8 cellular contexts compared by ENCODE assay signal in genomic region chr3:130894873-130895330, GRCh38. TPM values are rescaled to one million over a fixed set of nuclear protein-coding genes. Genes with fewer than 3 reads are reported as not detected.
DNase-seq lines count a peak whose midpoint lies in the region; ATAC-seq, FAIRE-seq and TF ChIP-seq lines count a peak whose summit lies in the region.

No MANE protein-coding gene starts in this region.

- no peaks in the 10 kb centered on the region for H3K9me3 Mint-ChIP-seq in activated naive CD8-positive, alpha-beta T cell treated with anti-CD3 and anti-CD28 coated beads, Interleukin-2, amount 10 ng/mL, durations not matched to agents 7 days and 5 days
- no peaks in the 10 kb centered on the region for H3K9me3 Mint-ChIP-seq in type B pancreatic cell

- 3 to 8% (median 7%) methylated on average over 4 of the region's 4 CpGs for WGBS in heart left ventricle, 4 donors
- WGBS in HepG2 (ENCODE audit: low lambda C conversion rate), result 5% methylated on average over 4 of the region's 4 CpGs

- no TSS peak for BruUV-seq in HepG2 (replicated peaks; lab: Mats Ljungman, UMichigan)

- H4K20me1 ChIP-seq in HepG2 (ENCODE audit: insufficient read depth, low read length), result no peaks in the 10 kb centered on the region

- H3K9me3 ChIP-seq in heart left ventricle (no peaks in the 10 kb centered on the region), HepG2 (ENCODE audit: low read length) (no peaks in the 10 kb centered on the region)

- H3K36me3 ChIP-seq in heart left ventricle (no peaks in the 10 kb centered on the region), HepG2 (replicated peaks in 1 of 2; ENCODE audit: control insufficient read depth in 1 of 2, insufficient read depth in 2 of 2, low read length in 2 of 2) (no peaks in the 10 kb centered on the region)

- FAIRE-seq in HepG2 (lab: Jason Lieb, UNC), result no peak

- peak overlapping the region; percentile 84 for H3K4me2 ChIP-seq in HepG2 (ENCODE audit: low read depth, low read length)

- H3K27me3 ChIP-seq in heart left ventricle (no peaks in the 10 kb centered on the region), HepG2 (ENCODE audit: control insufficient read depth in 1 of 2, insufficient read depth in 2 of 2, low read length in 2 of 2) (no peaks in the 10 kb centered on the region; a peak in 1 of 5 replicates)

- peak overlapping the region; percentile 98 for H3K27ac Mint-ChIP-seq in activated naive CD8-positive, alpha-beta T cell treated with anti-CD3 and anti-CD28 coated beads, Interleukin-2, amount 10 ng/mL, durations not matched to agents 7 days and 5 days
- peak overlapping the region; percentile 93 for H3K27ac Mint-ChIP-seq in type B pancreatic cell

- peaks cover 2% of the 10 kb centered on the region for H3K36me3 Mint-ChIP-seq in activated naive CD8-positive, alpha-beta T cell treated with anti-CD3 and anti-CD28 coated beads, Interleukin-2, amount 10 ng/mL, durations not matched to agents 7 days and 5 days
- no peaks in the 10 kb centered on the region for H3K36me3 Mint-ChIP-seq in type B pancreatic cell

- H3K79me2 ChIP-seq in HepG2 (ENCODE audit: insufficient read depth, low read length), result peaks cover 49% of the 10 kb centered on the region

- peaks cover 31% of the 10 kb centered on the region for H3K4me1 Mint-ChIP-seq in activated naive CD8-positive, alpha-beta T cell treated with anti-CD3 and anti-CD28 coated beads, Interleukin-2, amount 10 ng/mL, durations not matched to agents 7 days and 5 days
- peaks cover 34% of the 10 kb centered on the region for H3K4me1 Mint-ChIP-seq in type B pancreatic cell (ENCODE audit: unreplicated experiment)

- H2AFZ ChIP-seq in HepG2 (ENCODE audit: low read length), result peak overlapping the region; percentile 43

- intact Hi-C loops in heart left ventricle (cut with DNase I), result loop anchor here in 2 of 10 donors (5.0 kb wide), 2 partner anchors 43 to 133 kb away; no protein-coding TSS in a partner anchor
- intact Hi-C loops in cardiac septum (cut with DNase I), result no loop called here
- intact Hi-C loops in HepG2 (cut with micrococcal nuclease; ENCODE audit: unreplicated experiment), result loop anchor here (5.0 kb wide), 1 partner anchor 137 kb away; no protein-coding TSS in a partner anchor

- no peaks in the 10 kb centered on the region for H3K27me3 Mint-ChIP-seq in activated naive CD8-positive, alpha-beta T cell treated with anti-CD3 and anti-CD28 coated beads, Interleukin-2, amount 10 ng/mL, durations not matched to agents 7 days and 5 days
- no peaks in the 10 kb centered on the region for H3K27me3 Mint-ChIP-seq in type B pancreatic cell

- TF ChIP-seq RAD21 in HepG2 (CRISPR knock-in tag; IDR thresholded peaks at IDR 0.05), result no peak

- TF ChIP-seq POLR2A in heart left ventricle (IDR thresholded peaks at IDR 0.05) (no peak), HepG2 (IDR thresholded peaks at IDR 0.05; ENCODE audit: insufficient read depth in 1 of 2, low read depth in 2 of 2, low read length in 2 of 2) (no peak)

- H3K9ac ChIP-seq in HepG2 (ENCODE audit: insufficient read depth, low read depth, low read length), result peak overlapping the region; percentile 74

- H3K27ac ChIP-seq in heart left ventricle (peak overlapping the region in 8 of 12 donors; percentile 94 to 99 (median 98)), HepG2 (ENCODE audit: extremely low read length, insufficient read depth, low read length) (peak overlapping the region; percentile 89)

- DNase-seq in heart left ventricle, result no peak
- DNase-seq in cardiac septum (ENCODE audit: low spot score), result no peak
- DNase-seq in activated naive CD8-positive, alpha-beta T cell treated with anti-CD3 and anti-CD28 coated beads, Interleukin-2, amount 10 ng/mL, durations not matched to agents 7 days and 5 days, result no peak
- no peak for DNase-seq in HepG2 (ENCODE audit: low spot score)
- no peak for DNase-seq in type B pancreatic cell (ENCODE audit: extremely low spot score, unreplicated experiment)
- DNase-seq in NCI-H1694 treated with DMSO at 0.1 percent for 48 hours (lab: John Stamatoyannopoulos, UW), result no peak

- H3K4me1 ChIP-seq in heart left ventricle (peaks cover 0 to 44% (median 26%) of the 10 kb centered on the region in 12 donors), HepG2 (ENCODE audit: insufficient read depth, low read length) (peaks cover 41% of the 10 kb centered on the region)

- TF ChIP-seq EP300 in HepG2 (IDR thresholded peaks at IDR 0.05; ENCODE audit: low read depth in 2 of 2, low read length in 2 of 2) (no peak), HepG2 (CRISPR knock-in tag; IDR thresholded peaks at IDR 0.05; ENCODE audit: borderline replicate concordance) (no peak)

- TF ChIP-seq CTCF in heart left ventricle (IDR thresholded peaks at IDR 0.05), result no peak
- TF ChIP-seq CTCF in HepG2 (CRISPR knock-in tag; IDR thresholded peaks at IDR 0.05), result no peak
- no peak for TF ChIP-seq CTCF in type B pancreatic cell (conservative IDR thresholded peaks at IDR 0.05)

- CTCF ChIA-PET in HepG2 (lab: Yijun Ruan, JAX; ENCODE audit: low intra/inter-chr PET ratio, low total read pairs), result no interaction called here

- H3K4me3 ChIP-seq in heart left ventricle (peak overlapping the region; percentile 62 to 94 (median 85)), HepG2 (replicated peaks in 1 of 3; ENCODE audit: insufficient read depth in 1 of 3, low read depth in 2 of 3, low read length in 3 of 3) (peak overlapping the region; percentile 96 to 100 (median 98))

- ATAC-seq in heart left ventricle (no peak), HepG2 (no peak), GM18520 (IDR thresholded peaks at IDR 0.05; ENCODE audit: unreplicated experiment) (no peak), HG02938 (IDR thresholded peaks at IDR 0.05; ENCODE audit: unreplicated experiment) (no peak)
- ATAC-seq in activated naive CD8-positive, alpha-beta T cell treated with anti-CD3 and anti-CD28 coated beads, Interleukin-2, amount 10 ng/mL, durations not matched to agents 7 days and 5 days (ENCODE audit: low read depth), result no peak

- POLR2A ChIA-PET in activated naive CD8-positive, alpha-beta T cell treated with anti-CD3 and anti-CD28 coated beads, Interleukin-2, amount 10 ng/mL, durations not matched to agents 7 days and 5 days (lab: Charles Lee), result interaction anchor here (1.0 to 2.7 kb wide), 8 partner anchors 13 to 280 kb away, joined by 3 to 36 read pairs (median 5); partner anchors contain the start of genes ASTE1, NEK11 and PIK3R4
- POLR2A ChIA-PET in HepG2 (lab: Yijun Ruan, JAX), result interaction anchor here (1.4 to 1.7 kb wide), 2 partner anchors 29 to 131 kb away, joined by 3 to 14 read pairs; partner anchors contain the start of genes ASTE1 and NEK11

- in situ Hi-C loops in HepG2 (cut with HindIII; ENCODE audit: extremely low pct_ligation_motif_present, low pct_unique_long_range_greater_than_20kb), result loop anchor here (5.0 kb wide), 1 partner anchor 148 kb away; the partner anchor contains the start of gene PIK3R4

- H3K4me3 Mint-ChIP-seq in activated naive CD8-positive, alpha-beta T cell treated with anti-CD3 and anti-CD28 coated beads, Interleukin-2, amount 10 ng/mL, durations not matched to agents 7 days and 5 days, result peak overlapping the region; percentile 94
- peak overlapping the region; percentile 95 for H3K4me3 Mint-ChIP-seq in type B pancreatic cell

TF ChIP-seq in HepG2, 621 proteins besides CTCF, POLR2A, EP300 and RAD21 (continues in another document):
- TF ChIP-seq HMGXB4 (CRISPR knock-in tag; IDR thresholded peaks at IDR 0.05; ENCODE audit: borderline replicate concordance in 1 of 2, low read depth in 1 of 2) (no peak), MLLT10 (CRISPR knock-in tag; IDR thresholded peaks at IDR 0.05) (no peak), ISX (CRISPR knock-in tag; conservative IDR thresholded peaks at IDR 0.05) (no peak), FOXA3 (CRISPR knock-in tag; IDR thresholded peaks at IDR 0.05) (no peak)

RNA-seq across cellular contexts. Expression of gene ATP2C1, which starts 1.0 kb away (rescaled TPM):
- 10 to 100 TPM; 54.9 to 74.4 (median 61.7) TPM for total RNA-seq in heart left ventricle
- 10 to 100 TPM; 26.1 to 38.0 TPM for polyA plus RNA-seq in heart left ventricle
- total RNA-seq in cardiac septum, result 60.1 TPM
- 10 to 100 TPM; 51.3 to 56.2 TPM for total RNA-seq in activated naive CD8-positive, alpha-beta T cell treated with anti-CD3 and anti-CD28 coated beads, Interleukin-2, amount 10 ng/mL, durations not matched to agents 7 days and 5 days
- 35.4 and 37.6 TPM in 2 replicates for total RNA-seq in HepG2 (2016; rRNA removed; fragmentation: Illumina TruSeq; extraction: Trizol)
- total RNA-seq in HepG2 (2016; cell fraction: cytosol; rRNA removed; fragmentation: Illumina TruSeq; extraction: Trizol; ENCODE audit: low read depth), result 11.5 and 11.9 TPM in 2 replicates
- total RNA-seq in HepG2 (2016; cell fraction: insoluble cytoplasmic fraction; rRNA removed; fragmentation: Illumina TruSeq; extraction: Trizol), result 34.9 and 36.4 TPM in 2 replicates
- 25.8 and 32.2 TPM in 2 replicates for total RNA-seq in HepG2 (2016; cell fraction: membrane; rRNA removed; fragmentation: Illumina TruSeq; extraction: Trizol)
- 56.8 and 65.6 TPM in 2 replicates for total RNA-seq in HepG2 (2016; cell fraction: nucleus; rRNA removed; fragmentation: Illumina TruSeq; extraction: Trizol)
- polyA plus RNA-seq in HepG2 (2011; rRNA removed), result 29.0 and 32.4 TPM in 2 replicates
- 16.1 and 27.6 TPM in 2 replicates for polyA plus RNA-seq in HepG2 (2011; cell fraction: cytosol; rRNA removed)
- polyA plus RNA-seq in HepG2 (2011; cell fraction: nucleus; rRNA removed), result 23.3 and 32.3 TPM in 2 replicates
- polyA plus RNA-seq in HepG2 (2012), result 30.6 and 32.0 TPM in 2 replicates
- polyA plus RNA-seq in HepG2 (2016; cell fraction: cytosol; fragmentation: Illumina TruSeq; extraction: Trizol; ENCODE audit: low read depth), result 6.5 and 6.7 TPM in 2 replicates
- polyA plus RNA-seq in HepG2 (2016; cell fraction: insoluble cytoplasmic fraction; fragmentation: Illumina TruSeq; extraction: Trizol; ENCODE audit: low read depth), result 33.2 and 33.9 TPM in 2 replicates
- polyA plus RNA-seq in HepG2 (2016; cell fraction: membrane; fragmentation: Illumina TruSeq; extraction: Trizol; ENCODE audit: low read depth), result 16.0 and 16.9 TPM in 2 replicates
- polyA plus RNA-seq in HepG2 (2016; cell fraction: nucleus; fragmentation: Illumina TruSeq; extraction: Trizol; ENCODE audit: insufficient read depth, low read depth), result 56.2 and 67.8 TPM in 2 replicates
- 30.6 and 40.4 TPM in 2 replicates for polyA minus RNA-seq in HepG2 (2011; rRNA and poly(A)+ RNA removed; ENCODE audit: low replicate concordance)
- polyA minus RNA-seq in HepG2 (2011; cell fraction: cytosol; rRNA and poly(A)+ RNA removed), result 30.3 and 32.8 TPM in 2 replicates
- polyA minus RNA-seq in HepG2 (2011; cell fraction: nucleus; rRNA and poly(A)+ RNA removed), result 73.3 and 81.3 TPM in 2 replicates
- total RNA-seq in type B pancreatic cell (ENCODE audit: low replicate concordance), result 78.3 and 81.0 TPM in 2 replicates
